1 cellular context compared by ENCODE assay signal in the genomic region with DNA sequence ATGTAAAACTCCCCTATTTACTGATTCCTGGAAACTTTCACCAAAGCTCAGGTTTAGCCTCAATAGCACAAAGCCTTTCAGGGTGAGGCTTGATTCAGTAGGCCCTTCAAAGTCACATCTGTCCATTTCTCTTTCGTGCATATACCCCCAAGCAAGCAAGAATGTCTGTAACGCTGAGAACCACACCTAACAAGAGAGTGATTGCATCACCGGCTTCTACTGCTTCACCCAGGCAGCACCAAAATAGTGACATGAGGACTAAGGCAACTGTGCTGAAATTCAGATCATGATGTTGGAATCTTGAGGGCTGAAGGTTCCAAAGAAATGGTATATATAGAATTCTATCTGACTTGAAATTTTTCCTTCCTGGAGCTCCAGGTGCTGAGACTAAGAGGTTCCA.
TF ChIP-seq lines count a peak whose summit lies in the region.

No MANE protein-coding gene starts in this region.

TF ChIP-seq in IMR-90, 13 proteins besides CTCF, POLR2A, EP300 and RAD21 (continued from another document):
- TF ChIP-seq CHD1 (IDR thresholded peaks at IDR 0.05; ENCODE audit: low read depth, low read length) (no peak), RFX5 (IDR thresholded peaks at IDR 0.05; ENCODE audit: low read depth, low read length) (no peak), SMC3 (IDR thresholded peaks at IDR 0.05; ENCODE audit: low read depth, low read length) (no peak)
